ENCODE assay signal across 8 cellular contexts in the genomic region with DNA sequence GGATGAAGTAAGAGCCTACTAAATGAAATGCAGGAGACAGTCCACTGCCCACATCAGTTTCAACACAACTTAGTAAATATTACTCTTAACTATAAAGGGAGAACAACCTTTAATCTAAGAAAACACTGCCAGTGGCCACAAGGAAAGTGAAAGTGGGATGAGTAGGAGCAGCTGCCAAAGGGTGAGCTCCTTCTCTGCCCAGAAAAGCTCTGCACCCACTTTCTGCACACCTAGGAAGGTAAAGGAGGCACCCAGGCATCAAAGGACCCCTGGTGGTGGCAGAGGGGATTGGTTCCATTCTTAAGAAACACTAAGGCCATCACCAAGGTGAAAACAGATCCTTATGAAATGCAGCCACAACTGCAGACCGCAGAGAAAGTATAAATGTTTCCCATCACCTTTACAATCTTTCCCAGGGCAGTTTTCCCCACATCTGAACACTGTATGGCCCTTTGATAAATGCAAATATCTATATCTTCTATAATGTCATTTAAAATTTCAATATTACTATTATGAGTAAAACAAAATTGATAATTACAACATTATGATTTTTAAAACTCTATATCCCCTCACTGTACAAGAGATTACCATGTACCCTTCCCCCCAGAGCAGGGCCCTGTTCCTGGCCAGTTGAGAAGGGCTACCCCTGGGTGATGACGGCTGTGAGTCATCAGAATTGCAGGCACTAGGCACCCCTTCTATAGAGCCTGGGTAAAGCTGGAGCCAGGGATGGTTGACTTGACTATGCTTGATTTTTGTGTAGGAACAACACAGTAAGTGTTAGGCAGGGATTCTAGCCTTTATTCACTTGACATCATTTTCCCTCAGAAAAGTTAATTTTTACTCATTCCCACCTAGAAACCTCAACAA.
DNase-seq lines count a peak whose midpoint lies in the region; ATAC-seq, FAIRE-seq and TF ChIP-seq lines count a peak whose summit lies in the region.

No MANE protein-coding gene starts in this region.

- POLR2A ChIA-PET in A549 (lab: Yijun Ruan, JAX), result no interaction called here

- H3K36me3 Mint-ChIP-seq in nephron (ENCODE audit: low read depth), result peaks cover 21% of the 10 kb centered on the region

- H3K27me3 Mint-ChIP-seq in nephron (ENCODE audit: low read depth), result no peaks in the 10 kb centered on the region

- no peak overlapping the region for H3K4me2 ChIP-seq in A549

- DNase-seq in A549 (ENCODE audit: low read depth in 1 of 2, low spot score in 1 of 2), result peak; percentile 35 to 39
- peak; percentile 13 for DNase-seq in MG63
- DNase-seq in activated CD4-positive, alpha-beta T cell treated with anti-CD3 and anti-CD28 coated beads for 48 hours, result peak; percentile 76
- DNase-seq in choroid plexus epithelial cell (ENCODE audit: low read depth), result peak; percentile 60
- peak in 1 of 2 donors; percentile 36 for DNase-seq in tibial nerve (ENCODE audit: low spot score in 2 of 2)
- no peak for DNase-seq in NCI-H748 treated with DMSO at 0.1 percent for 48 hours (lab: John Stamatoyannopoulos, UW)

- peaks cover 24% of the 10 kb centered on the region for H3K9me3 Mint-ChIP-seq in nephron

- H3K4me3 ChIP-seq in A549 (no peak overlapping the region), MG63 (no peak overlapping the region), choroid plexus epithelial cell (ENCODE audit: low read depth, low read length) (no peak overlapping the region), tibial nerve (no peak overlapping the region)

- H3K4me1 Mint-ChIP-seq in nephron, result peaks cover 11% of the 10 kb centered on the region

- no peak overlapping the region for H3K4me3 Mint-ChIP-seq in nephron

- no peak for FAIRE-seq in A549 (lab: Jason Lieb, UNC)

- no peak overlapping the region for H3K27ac Mint-ChIP-seq in nephron

- TF ChIP-seq CTCF in A549 (IDR thresholded peaks at IDR 0.05) (peak; percentile 36), choroid plexus epithelial cell (conservative IDR thresholded peaks at IDR 0.05; ENCODE audit: low read depth, low read length) (peak; percentile 85), nephron (IDR thresholded peaks at IDR 0.05; ENCODE audit: unreplicated experiment in 3 of 3) (peak; percentile 50 to 55 (median 55)), tibial nerve (IDR thresholded peaks at IDR 0.05) (peak in 4 of 5 experiments; percentile 23 to 45 (median 31))

- WGBS in A549 (ENCODE audit: missing lambda C conversion rate), result 94% methylated on average over 2 of the region's 2 CpGs
- WGBS in tibial nerve, 2 donors, result 87 to 100% methylated on average over 2 of the region's 2 CpGs

- TF ChIP-seq POLR2A in A549 (IDR thresholded peaks at IDR 0.05; ENCODE audit: low read length), result no peak
- TF ChIP-seq POLR2A in tibial nerve (IDR thresholded peaks at IDR 0.05), result no peak

- TF ChIP-seq RAD21 in A549 (conservative IDR thresholded peaks at IDR 0.05 in 1 of 2, IDR thresholded peaks at IDR 0.05 in 1 of 2), result peak; percentile 31 to 44; a peak in 3 of 5 replicates

- H3K27me3 ChIP-seq in MG63, result no peaks in the 10 kb centered on the region
- H3K27me3 ChIP-seq in tibial nerve, result no peaks in the 10 kb centered on the region

- H3K4me1 ChIP-seq in A549 (no peaks in the 10 kb centered on the region), tibial nerve (peaks cover 0 to 9% (median 0%) of the 10 kb centered on the region in 4 donors)

- TF ChIP-seq EP300 in A549 (IDR thresholded peaks at IDR 0.05), result no peak
- no peak for TF ChIP-seq EP300 in tibial nerve (IDR thresholded peaks at IDR 0.05)

- ATAC-seq in A549 (peak in 1 of 2 experiments; percentile 79; a peak in 3 of 6 replicates), GM19043 (IDR thresholded peaks at IDR 0.05; ENCODE audit: low read depth, unreplicated experiment) (peak; percentile 63)

- CTCF ChIA-PET in A549 (lab: Yijun Ruan, JAX), result no interaction called here

- H3K27ac ChIP-seq in A549, result no peak overlapping the region
- H3K27ac ChIP-seq in tibial nerve, result peak overlapping the region in 2 of 4 donors; percentile 1 to 26

- no peaks in the 10 kb centered on the region for H3K9me3 ChIP-seq in A549
- no peaks in the 10 kb centered on the region for H3K9me3 ChIP-seq in MG63
- H3K9me3 ChIP-seq in tibial nerve, result no peaks in the 10 kb centered on the region

- H3K36me3 ChIP-seq in MG63, result no peaks in the 10 kb centered on the region
- H3K36me3 ChIP-seq in tibial nerve, result no peaks in the 10 kb centered on the region

TF ChIP-seq in A549, 52 proteins besides CTCF, POLR2A, EP300 and RAD21:
- no peak for TF ChIP-seq CBX8 (IDR thresholded peaks at IDR 0.05)
- TF ChIP-seq SMC3 (IDR thresholded peaks at IDR 0.05), result peak; percentile 40; the same call in 1 of the 3 replicates
- no peak for TF ChIP-seq ZFP36 (IDR thresholded peaks at IDR 0.05; ENCODE audit: borderline replicate concordance, partially characterized antibody)
- TF ChIP-seq CHD4 (IDR thresholded peaks at IDR 0.05; ENCODE audit: borderline replicate concordance), result no peak
TF ChIP-seq in A549: peak in this region for 1.

Comparison
In these comparisons a context has a peak if more than half of its experiments do, and no peak if none do; other contexts are left out.
1. CTCF ChIP-seq: peak in every context shown above with its lines; median percentile 85 in choroid plexus epithelial cell; 55 in nephron; 36 in A549; 31 in tibial nerve.